ENCODE assay signal across 10 cellular contexts in genomic region chr15:79185199-79185598, GRCh38.
DNase-seq lines count a peak whose midpoint lies in the region; ATAC-seq and TF ChIP-seq lines count a peak whose summit lies in the region.
"Had no signal": no experiment of that assay in that cellular context is flagged by ENCODE, and none has a peak within 500 bp of the region (broad histone marks: within the 10 kb centered on the region; RNA-seq: fewer than 3 reads in every experiment).

No MANE protein-coding gene starts in this region.

- TF ChIP-seq CTCF in DND-41 (IDR thresholded peaks at IDR 0.05; ENCODE audit: borderline replicate concordance, extremely low read depth, low read length, poor library complexity, severe bottlenecking), result peak; percentile 46
- peak; percentile 24 for TF ChIP-seq CTCF in neural progenitor cell (IDR thresholded peaks at IDR 0.05)
- TF ChIP-seq CTCF in ovary (IDR thresholded peaks at IDR 0.05), result no peak

- H3K27ac Mint-ChIP-seq in activated naive CD8-positive, alpha-beta T cell treated with anti-CD3 and anti-CD28 coated beads, Interleukin-2, amount 50 U/mL, for 24 hours, result no peak overlapping the region
- H3K27ac Mint-ChIP-seq in neural progenitor cell, result no peak overlapping the region

- H4K20me1 ChIP-seq in DND-41 (ENCODE audit: insufficient read depth, low read length) (no peaks in the 10 kb centered on the region), neural progenitor cell (ENCODE audit: low read depth) (no peaks in the 10 kb centered on the region)

- H2AFZ ChIP-seq in DND-41 (ENCODE audit: low read depth, low read length) (no peak overlapping the region), neural progenitor cell (replicated peaks) (no peak overlapping the region)

- H3K79me2 ChIP-seq in DND-41 (ENCODE audit: insufficient read depth, low read length) (no peaks in the 10 kb centered on the region), neural progenitor cell (ENCODE audit: low read depth) (no peaks in the 10 kb centered on the region)

- no peak overlapping the region for H3K4me3 Mint-ChIP-seq in activated naive CD8-positive, alpha-beta T cell treated with anti-CD3 and anti-CD28 coated beads, Interleukin-2, amount 50 U/mL, for 24 hours
- H3K4me3 Mint-ChIP-seq in neural progenitor cell, result no peak overlapping the region
- H3K4me3 Mint-ChIP-seq: central memory CD8-positive, alpha-beta T cell had no signal

- H3K9ac ChIP-seq in DND-41 (ENCODE audit: low read depth, low read length) (no peak overlapping the region), neural progenitor cell (no peak overlapping the region)

- ATAC-seq in DND-41 (ENCODE audit: insufficient read depth, low read depth) (no peak), HG02884 (IDR thresholded peaks at IDR 0.05; ENCODE audit: unreplicated experiment) (no peak), HG03139 (IDR thresholded peaks at IDR 0.05; ENCODE audit: unreplicated experiment) (no peak)
- no peak for ATAC-seq in activated naive CD8-positive, alpha-beta T cell treated with anti-CD3 and anti-CD28 coated beads, Interleukin-2, amount 50 U/mL, for 24 hours

- DNase-seq in DND-41 (peak; percentile 29), HT-29 (ENCODE audit: low spot score) (peak; percentile 43), neural progenitor cell (ENCODE audit: low spot score) (peak; percentile 25), ovary (no peak), cerebellum (ENCODE audit: low spot score) (no peak)
- peak; percentile 46 for DNase-seq in activated naive CD8-positive, alpha-beta T cell treated with anti-CD3 and anti-CD28 coated beads, Interleukin-2, amount 50 U/mL, for 24 hours
- DNase-seq: T-helper 9 cell had no signal

- no peaks in the 10 kb centered on the region for H3K27me3 ChIP-seq in DND-41 (ENCODE audit: insufficient read depth, low read length, poor library complexity)
- H3K27me3 ChIP-seq in neural progenitor cell, result no peaks in the 10 kb centered on the region
- no peaks in the 10 kb centered on the region for H3K27me3 ChIP-seq in ovary

- H3K27ac ChIP-seq in DND-41 (ENCODE audit: low read length) (no peak overlapping the region), neural progenitor cell (no peak overlapping the region), ovary (no peak overlapping the region)

- 84 to 88% (median 85%) methylated on average over 7 of the region's 7 CpGs for WGBS in ovary, 3 donors

- H3K4me2 ChIP-seq in DND-41 (ENCODE audit: insufficient read depth, low read length) (no peak overlapping the region), neural progenitor cell (no peak overlapping the region)

- no peaks in the 10 kb centered on the region for H3K9me3 ChIP-seq in DND-41 (ENCODE audit: insufficient read depth, low read length, severe bottlenecking)
- H3K9me3 ChIP-seq in neural progenitor cell (ENCODE audit: low read depth), result no peaks in the 10 kb centered on the region
- no peaks in the 10 kb centered on the region for H3K9me3 ChIP-seq in ovary

- H3K9me3 Mint-ChIP-seq in activated naive CD8-positive, alpha-beta T cell treated with anti-CD3 and anti-CD28 coated beads, Interleukin-2, amount 50 U/mL, for 24 hours, result no peaks in the 10 kb centered on the region
- H3K9me3 Mint-ChIP-seq in neural progenitor cell, result no peaks in the 10 kb centered on the region
- H3K9me3 Mint-ChIP-seq: central memory CD8-positive, alpha-beta T cell had no signal

- H3K36me3 Mint-ChIP-seq in activated naive CD8-positive, alpha-beta T cell treated with anti-CD3 and anti-CD28 coated beads, Interleukin-2, amount 50 U/mL, for 24 hours (ENCODE audit: low read depth), result no peaks in the 10 kb centered on the region
- no peaks in the 10 kb centered on the region for H3K36me3 Mint-ChIP-seq in neural progenitor cell

- H3K4me3 ChIP-seq in DND-41 (ENCODE audit: low read depth in 1 of 2, low read length in 2 of 2), result no peak overlapping the region
- no peak overlapping the region for H3K4me3 ChIP-seq in neural progenitor cell
- H3K4me3 ChIP-seq in ovary, result no peak overlapping the region

- intact Hi-C loops in ovary (cut with DNase I), result loop anchor here (2.0 to 10.0 kb wide), 6 partner anchors 150 to 568 kb away; partner anchors contain the start of gene CHRNA3 (in 1 of the 4)

- no peaks in the 10 kb centered on the region for H3K4me1 Mint-ChIP-seq in activated naive CD8-positive, alpha-beta T cell treated with anti-CD3 and anti-CD28 coated beads, Interleukin-2, amount 50 U/mL, for 24 hours
- H3K4me1 Mint-ChIP-seq in neural progenitor cell, result peaks cover 17% of the 10 kb centered on the region
- H3K4me1 Mint-ChIP-seq: central memory CD8-positive, alpha-beta T cell had no signal

- TF ChIP-seq POLR2A in ovary (IDR thresholded peaks at IDR 0.05), result no peak

- H3K36me3 ChIP-seq in DND-41 (ENCODE audit: insufficient read depth, low read length) (no peaks in the 10 kb centered on the region), neural progenitor cell (no peaks in the 10 kb centered on the region), ovary (no peaks in the 10 kb centered on the region)

- no peaks in the 10 kb centered on the region for H3F3A ChIP-seq in neural progenitor cell (ENCODE audit: low read depth)

- TF ChIP-seq EP300 in ovary (IDR thresholded peaks at IDR 0.05), result no peak

- H3K27me3 Mint-ChIP-seq in activated naive CD8-positive, alpha-beta T cell treated with anti-CD3 and anti-CD28 coated beads, Interleukin-2, amount 50 U/mL, for 24 hours, result peaks cover 7% of the 10 kb centered on the region
- peaks cover 9% of the 10 kb centered on the region for H3K27me3 Mint-ChIP-seq in neural progenitor cell (ENCODE audit: insufficient read depth, low read depth)

- H3K4me1 ChIP-seq in DND-41 (ENCODE audit: insufficient read depth, low read length), result no peaks in the 10 kb centered on the region
- peaks cover 5% of the 10 kb centered on the region for H3K4me1 ChIP-seq in neural progenitor cell
- no peaks in the 10 kb centered on the region for H3K4me1 ChIP-seq in ovary (ENCODE audit: insufficient read depth)

Comparison
In these comparisons a context has a peak if more than half of its experiments do, and no peak if none do; other contexts are left out.
1. DNase-seq: peak in DND-41 (single experiment), HT-29 (single experiment), activated naive CD8-positive, alpha-beta T cell treated with anti-CD3 and anti-CD28 coated beads, Interleukin-2, amount 50 U/mL, for 24 hours (single experiment) and neural progenitor cell (single experiment); none in ovary (0 of 5) and cerebellum (single experiment).
2. CTCF ChIP-seq: peak in DND-41 (single experiment) and neural progenitor cell (single experiment); none in ovary (0 of 3).